8 cellular contexts compared by ENCODE assay signal in the genomic region with DNA sequence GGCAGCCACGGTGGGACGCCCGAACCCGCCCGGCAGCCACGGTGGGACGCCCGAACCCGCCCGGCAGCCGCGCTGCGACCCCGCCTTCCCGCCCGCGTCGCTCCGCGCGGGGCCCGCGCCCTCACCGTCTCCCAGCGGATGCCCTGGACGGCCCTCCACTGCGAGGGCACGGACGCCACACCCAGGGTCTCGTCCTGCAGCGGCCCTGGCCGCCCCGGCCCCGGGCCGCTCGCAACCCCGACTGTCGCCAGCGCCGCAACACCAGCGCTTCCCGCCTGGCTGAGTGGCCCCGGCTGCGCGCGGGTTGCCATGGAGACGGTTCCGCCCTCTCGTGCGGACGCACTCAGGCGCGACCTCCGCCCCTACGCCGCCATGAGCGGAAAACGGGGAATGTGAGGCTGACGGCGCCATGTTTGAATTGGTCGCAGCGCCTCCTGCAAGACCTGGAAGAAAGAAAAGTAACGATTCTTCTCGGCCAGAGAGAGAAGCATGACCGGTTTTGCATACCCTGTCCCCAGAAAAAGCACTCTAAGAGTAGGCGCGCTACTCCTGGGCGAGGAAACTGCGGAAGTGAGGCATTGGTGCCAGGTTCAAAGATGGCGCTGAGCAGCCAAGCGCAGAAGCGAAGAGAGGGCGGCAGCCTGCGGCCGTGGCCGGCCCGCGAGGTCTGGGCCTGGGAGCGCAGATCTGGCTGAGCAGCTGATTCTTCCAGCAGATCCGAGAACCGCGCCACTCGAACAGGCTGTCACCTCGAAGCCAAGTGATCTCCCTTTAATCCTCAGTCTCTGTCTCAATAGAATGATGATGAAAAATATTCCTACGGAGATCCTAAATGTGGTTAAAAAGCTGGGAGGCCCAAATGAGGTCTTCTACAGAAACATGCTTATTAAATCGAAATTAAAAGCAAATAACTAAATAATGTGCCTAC. TPM values are rescaled to one million over a fixed set of nuclear protein-coding genes. Genes with fewer than 3 reads are reported as not detected.
DNase-seq lines count a peak whose midpoint lies in the region; ATAC-seq and TF ChIP-seq lines count a peak whose summit lies in the region.

Gene DYNC2I2 (minus strand): TSS at position 432 of the 928 bp plus-strand sequence. CDS start 121 bp downstream, at position 311.

- H3K36me3 Mint-ChIP-seq in IgD-negative memory B cell: no peaks in the 10 kb centered on the region

- H3K9me3 ChIP-seq in PC-3 (ENCODE audit: low read length) (no peaks in the 10 kb centered on the region), mucosa of rectum (ENCODE audit: control insufficient read depth in 2 of 2, low read length in 2 of 2) (no peaks in the 10 kb centered on the region)

- H4K20me1 ChIP-seq in PC-3 (ENCODE audit: low read length): no peaks in the 10 kb centered on the region

- CTCF ChIA-PET in PC-3 (lab: Charles Lee): no interaction called here

- H3K9me3 Mint-ChIP-seq in IgD-negative memory B cell: no peaks in the 10 kb centered on the region

- peak within 1 kb of the TSS; percentile 96 for H3K9ac ChIP-seq in PC-3 (ENCODE audit: low read length)
- peak within 1 kb of the TSS; percentile 82 to 96 for H3K9ac ChIP-seq in mucosa of rectum (ENCODE audit: low read depth in 1 of 2, low read length in 2 of 2)

- peak within 1 kb of the TSS; percentile 87 for H3K4me3 ChIP-seq in PC-3 (ENCODE audit: low read length)
- H3K4me3 ChIP-seq in mucosa of rectum (ENCODE audit: low read length in 2 of 2): peak within 1 kb of the TSS; percentile 79 to 81

- intact Hi-C loops in PC-3 (cut with micrococcal nuclease): loop anchor here (2.0 kb wide), 1 partner anchor 28 kb away; no protein-coding TSS in a partner anchor

- H2AFZ ChIP-seq in PC-3 (ENCODE audit: low read length): peak within 1 kb of the TSS; percentile 91

- peak within 1 kb of the TSS; percentile 87 to 98 (median 98) for H3K4me3 Mint-ChIP-seq in IgD-negative memory B cell

- H3F3A ChIP-seq in PC-3 (ENCODE audit: low read length, unreplicated experiment): no peaks in the 10 kb centered on the region

- H3K27me3 ChIP-seq in PC-3 (ENCODE audit: low read length) (no peaks in the 10 kb centered on the region), mucosa of rectum (ENCODE audit: control insufficient read depth in 2 of 2, insufficient read depth in 2 of 2, low read length in 2 of 2) (no peaks in the 10 kb centered on the region)

- TF ChIP-seq POLR2A in erythroblast (IDR thresholded peaks at IDR 0.05; ENCODE audit: low read length): peak; percentile 77

- POLR2A ChIA-PET in PC-3 (lab: Charles Lee; ENCODE audit: unreplicated experiment): no interaction called here

- BruUV-seq in PC-3 (replicated peaks; lab: Mats Ljungman, UMichigan): TSS peak; percentile 93

- H3K27me3 Mint-ChIP-seq in IgD-negative memory B cell: no peaks in the 10 kb centered on the region

- DNase-seq in DMS 273 (lab: John Stamatoyannopoulos, UW; ENCODE audit: unreplicated experiment) (peak; percentile 95), PC-3 (peak; percentile 91), activated T-cell treated with anti-CD3 and anti-CD28 coated beads for 48 hours (ENCODE audit: low read depth) (peak; percentile 95), erythroblast (lab: John Stamatoyannopoulos, UW) (peak; percentile 97 to 98)
- DNase-seq in stimulated activated CD8-positive, alpha-beta memory T cell treated with anti-CD3 and anti-CD28 coated beads, Interleukin-4, amount 100 ng/mL, for 4 hours (ENCODE audit: low read depth in 2 of 2, low spot score in 1 of 2): peak; percentile 91 to 92

- H3K9me2 ChIP-seq in PC-3 (replicated peaks; ENCODE audit: low read length): no peaks in the 10 kb centered on the region

- no peak for TF ChIP-seq CTCF in PC-3 (conservative IDR thresholded peaks at IDR 0.05; ENCODE audit: low read depth, low read length)

- peak within 1 kb of the TSS; percentile 94 to 98 (median 94) for H3K27ac Mint-ChIP-seq in IgD-negative memory B cell

- H3K36me3 ChIP-seq in PC-3 (ENCODE audit: low read depth, low read length): no peaks in the 10 kb centered on the region
- H3K36me3 ChIP-seq in mucosa of rectum (ENCODE audit: control insufficient read depth in 2 of 2, insufficient read depth in 2 of 2, low read length in 2 of 2): no peaks in the 10 kb centered on the region

- H3K79me2 ChIP-seq in PC-3 (ENCODE audit: low read length): peaks cover 19% of the 10 kb centered on the region

- peaks cover 1 to 13% (median 4%) of the 10 kb centered on the region in 3 donors for H3K4me1 Mint-ChIP-seq in IgD-negative memory B cell

- peaks cover 3% of the 10 kb centered on the region for H3K4me1 ChIP-seq in PC-3 (ENCODE audit: insufficient read depth, low read length)
- H3K4me1 ChIP-seq in mucosa of rectum (ENCODE audit: control insufficient read depth in 2 of 2, insufficient read depth in 2 of 2, low read length in 2 of 2): no peaks in the 10 kb centered on the region

- ATAC-seq in GM21528 (IDR thresholded peaks at IDR 0.05; ENCODE audit: low FRiP score, unreplicated experiment): peak; percentile 61
- ATAC-seq in PC-3: peak; percentile 94

- H3K27ac ChIP-seq in PC-3 (ENCODE audit: low read length) (peak within 1 kb of the TSS; percentile 96), mucosa of rectum (ENCODE audit: low read depth in 2 of 2, low read length in 2 of 2) (peak within 1 kb of the TSS; percentile 95 to 99)

- peak within 1 kb of the TSS; percentile 87 for H3K4me2 ChIP-seq in PC-3 (ENCODE audit: low read length)

RNA-seq across cellular contexts. Expression of gene DYNC2I2, which starts in this region (rescaled TPM):
- 57.3 TPM for polyA plus RNA-seq in IgD-negative memory B cell
- 185 and 196 TPM in 2 replicates for total RNA-seq in PC-3 (2014; rRNA removed)

Comparison
In these comparisons a context has a peak if more than half of its experiments do, and no peak if none do; other contexts are left out.
1. Peak in every context shown above with its lines: DNase-seq, ATAC-seq, H3K4me3 ChIP-seq and H3K27ac ChIP-seq.